9 cellular contexts compared by ENCODE assay signal in the genomic region with DNA sequence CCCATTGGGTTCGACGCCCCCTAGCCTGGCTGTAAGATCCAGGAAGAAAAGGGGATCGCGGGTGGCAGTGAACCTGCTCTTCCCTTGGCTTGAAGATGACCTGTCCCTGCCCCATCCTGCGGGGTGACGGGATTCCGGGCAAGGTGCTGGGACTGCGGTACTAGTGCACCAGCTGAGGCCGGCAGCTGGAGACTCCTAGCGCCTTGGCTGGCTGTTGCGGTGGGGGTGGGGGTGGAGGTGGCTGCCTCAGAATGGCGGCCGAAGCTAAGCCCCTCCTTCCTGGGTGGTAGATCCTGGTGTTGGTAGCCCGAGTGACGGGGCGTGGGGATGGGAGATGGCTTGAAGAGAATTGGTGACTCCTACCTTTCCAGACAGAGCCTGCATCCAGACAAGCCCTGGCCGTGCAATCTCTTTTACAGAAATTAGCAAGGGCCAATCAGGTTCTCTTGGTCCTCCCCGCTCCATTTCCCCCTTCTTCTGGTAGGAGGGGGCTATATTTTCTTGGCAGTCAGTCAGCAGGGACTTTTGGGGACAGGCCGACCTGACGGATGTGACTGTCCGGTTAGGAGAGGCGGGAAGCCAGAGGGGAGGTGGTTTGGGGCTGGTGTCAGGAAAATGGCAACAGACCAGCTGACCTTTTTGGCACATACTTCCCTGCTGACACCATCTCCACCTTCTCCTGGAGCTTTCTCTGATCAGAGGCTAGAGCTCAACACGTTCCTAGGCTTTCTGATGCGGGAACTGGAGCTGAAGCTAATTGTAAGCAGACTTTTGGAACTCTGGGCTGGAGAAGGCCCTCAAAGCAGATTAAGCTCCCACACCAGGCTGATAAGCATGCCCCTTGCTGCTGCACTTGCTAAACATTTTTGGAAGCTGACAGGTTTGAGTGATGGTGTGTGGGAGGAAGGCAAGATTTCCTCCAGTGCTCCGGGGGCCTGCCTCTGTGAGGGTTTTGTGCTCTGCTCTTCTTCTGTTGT. TPM values are rescaled to one million over a fixed set of nuclear protein-coding genes. Genes with fewer than 3 reads are reported as not detected.
DNase-seq lines count a peak whose midpoint lies in the region; ATAC-seq and FAIRE-seq lines count a peak whose summit lies in the region.
"Had no signal": no experiment of that assay in that cellular context is flagged by ENCODE, and none has a peak within 500 bp of the region (broad histone marks: within the 10 kb centered on the region; RNA-seq: fewer than 3 reads in every experiment).

No MANE protein-coding gene starts in this region.

- FAIRE-seq in RCC 7860 (lab: Jason Lieb, UNC) = peak; percentile 28

- peak overlapping the region; percentile 96 to 97 for H3K4me3 Mint-ChIP-seq in effector memory CD8-positive, alpha-beta T cell

- intact Hi-C loops in aorta (cut with DNase I) = loop anchor here (5.0 kb wide), 3 partner anchors 32 to 117 kb away; no protein-coding TSS in a partner anchor

- WGBS in aorta, 2 donors = 1 to 2% methylated on average over 25 of the region's 25 CpGs

- peaks cover 23 to 26% of the 10 kb centered on the region in 2 donors for H3K4me1 Mint-ChIP-seq in effector memory CD8-positive, alpha-beta T cell (ENCODE audit: low read depth in 2 of 2)

- H3K27ac ChIP-seq in aorta (ENCODE audit: low read depth in 1 of 2, low read length in 2 of 2) = peak overlapping the region; percentile 73 to 96
- H3K27ac ChIP-seq: neutrophil had no signal

- no peaks in the 10 kb centered on the region for H3K9me3 Mint-ChIP-seq in effector memory CD8-positive, alpha-beta T cell

- H3K36me3 ChIP-seq in aorta (ENCODE audit: control insufficient read depth in 1 of 2, insufficient read depth in 2 of 2, low read length in 1 of 2) = no peaks in the 10 kb centered on the region
- H3K36me3 ChIP-seq: neutrophil had no signal

- peaks cover 2 to 4% of the 10 kb centered on the region in 2 donors for H3K4me1 ChIP-seq in aorta (ENCODE audit: control insufficient read depth in 1 of 2, insufficient read depth in 2 of 2, low read length in 2 of 2)

- H3K4me3 ChIP-seq in aorta (ENCODE audit: low read length in 2 of 2) = peak overlapping the region; percentile 73 to 82

- no peaks in the 10 kb centered on the region for H3K9me3 ChIP-seq in aorta (ENCODE audit: control insufficient read depth, low read length)
- H3K9me3 ChIP-seq: neutrophil had no signal

- peaks cover 8% of the 10 kb centered on the region for H3K36me3 Mint-ChIP-seq in effector memory CD8-positive, alpha-beta T cell (ENCODE audit: insufficient read depth)

- ATAC-seq in effector memory CD8-positive, alpha-beta T cell (replicated peaks) = no peak
- ATAC-seq in aorta (ENCODE audit: low FRiP score) = peak; percentile 55

- peak; percentile 35 for DNase-seq in ELF-1 (ENCODE audit: low read depth, low spot score)
- peak; percentile 89 for DNase-seq in RCC 7860 (ENCODE audit: low spot score)
- no peak for DNase-seq in effector memory CD8-positive, alpha-beta T cell
- peak; percentile 50 for DNase-seq in middle frontal gyrus (ENCODE audit: extremely low spot score, low spot score)
- DNase-seq in aorta = peak; percentile 78 to 87
- no peak for DNase-seq in CD1c-positive myeloid dendritic cell (ENCODE audit: extremely low spot score)
- DNase-seq in SHP77 (lab: John Stamatoyannopoulos, UW) = no peak
- no peak for DNase-seq in SKM-1 (lab: John Stamatoyannopoulos, UW; ENCODE audit: unreplicated experiment)

- no peak overlapping the region for H3K27ac Mint-ChIP-seq in effector memory CD8-positive, alpha-beta T cell

- H3K27me3 ChIP-seq in aorta (ENCODE audit: control insufficient read depth in 1 of 2, insufficient read depth in 2 of 2, low read length in 1 of 2) = no peaks in the 10 kb centered on the region

- H3K27me3 Mint-ChIP-seq in effector memory CD8-positive, alpha-beta T cell = peaks cover 24 to 29% of the 10 kb centered on the region in 2 donors

RNA-seq across cellular contexts. Expression of a gene that starts 2.0 kb away (rescaled TPM):
- total RNA-seq in aorta = 100 to 1,000 TPM in 1 of 2 donors, 10 to 100 TPM in 1; 84.6 to 250 TPM
- polyA plus RNA-seq in aorta = 10 to 100 TPM in 1 of 2 donors, 1 to 10 TPM in 1; 5.0 to 18.2 TPM

Comparison
In these comparisons a context has a peak if more than half of its experiments do, and no peak if none do; other contexts are left out.
1. DNase-seq: peak in ELF-1 (single experiment), RCC 7860 (single experiment), middle frontal gyrus (single experiment) and aorta (2 of 2); none in effector memory CD8-positive, alpha-beta T cell (0 of 3), CD1c-positive myeloid dendritic cell (single experiment), SHP77 (0 of 2) and SKM-1 (single experiment).